In genomic region chr2:29475446-29476006, GRCh38 we compare ENCODE assay signal across 15 cellular contexts.
"Had no signal": no experiment of that assay in that cellular context is flagged by ENCODE, and none has a peak within 500 bp of the region (broad histone marks: within the 10 kb centered on the region; RNA-seq: fewer than 3 reads in every experiment).

No MANE protein-coding gene starts in this region.

- H3K9me3 Mint-ChIP-seq: activated T-helper 1 cell treated with anti-CD3 and anti-CD28 coated beads, Interleukin-12 subunit alpha, Interleukin-12 subunit beta, Interleukin-2, Interleukin-4 antibody, amounts not matched to agents 30 ng/mL and 10 ng/mL and 1 ng/mL, durations not matched to agents 14 hours and 24 hours and 36 hours had no signal

- H3K4me1 ChIP-seq: colonic mucosa, esophagus squamous epithelium, upper lobe of right lung had no signal

- H3K27me3 ChIP-seq: colonic mucosa, esophagus squamous epithelium, ovary, upper lobe of right lung had no signal

- H3K4me3 ChIP-seq: colonic mucosa, esophagus squamous epithelium, ovary, upper lobe of right lung had no signal

- H3K36me3 ChIP-seq: colonic mucosa, esophagus squamous epithelium, ovary, upper lobe of right lung had no signal

- H3K9me3 ChIP-seq: colonic mucosa, esophagus squamous epithelium, ovary had no signal

- H3K4me3 Mint-ChIP-seq: activated naive CD8-positive, alpha-beta T cell treated with anti-CD3 and anti-CD28 coated beads, Interleukin-2, amount 10 ng/mL, durations not matched to agents 7 days and 5 days; activated T-helper 1 cell treated with anti-CD3 and anti-CD28 coated beads, Interleukin-12 subunit alpha, Interleukin-12 subunit beta, Interleukin-2, Interleukin-4 antibody, amounts not matched to agents 30 ng/mL and 10 ng/mL and 1 ng/mL, durations not matched to agents 14 hours and 24 hours and 36 hours; brain; stimulated activated naive CD8-positive, alpha-beta T cell treated with anti-CD3 and anti-CD28 coated beads, Interleukin-15, amount 100 ng/mL, for 72 hours had no signal

- ATAC-seq: stimulated activated naive CD8-positive, alpha-beta T cell treated with anti-CD3 and anti-CD28 coated beads, Interleukin-15, amount 100 ng/mL, for 72 hours; upper lobe of right lung had no signal

- H3K27ac Mint-ChIP-seq: activated naive CD8-positive, alpha-beta T cell treated with anti-CD3 and anti-CD28 coated beads, Interleukin-2, amount 10 ng/mL, durations not matched to agents 7 days and 5 days; activated T-helper 1 cell treated with anti-CD3 and anti-CD28 coated beads, Interleukin-12 subunit alpha, Interleukin-12 subunit beta, Interleukin-2, Interleukin-4 antibody, amounts not matched to agents 30 ng/mL and 10 ng/mL and 1 ng/mL, durations not matched to agents 14 hours and 24 hours and 36 hours; stimulated activated naive CD8-positive, alpha-beta T cell treated with anti-CD3 and anti-CD28 coated beads, Interleukin-15, amount 100 ng/mL, for 72 hours had no signal

- DNase-seq: activated CD4-positive, alpha-beta T cell treated with anti-CD3 and anti-CD28 coated beads, Interleukin-2, amount 50 U/mL, for 1 hour; activated CD8-positive, alpha-beta memory T cell treated with anti-CD3 and anti-CD28 coated beads for 24 hours; activated naive CD4-positive, alpha-beta T cell; activated naive CD8-positive, alpha-beta T cell treated with anti-CD3 and anti-CD28 coated beads, Interleukin-2, amount 10 ng/mL, durations not matched to agents 7 days and 5 days; central memory CD4-positive, alpha-beta T cell; colonic mucosa; esophagus squamous epithelium; foreskin fibroblast; ovary; stimulated activated CD4-positive, alpha-beta T cell treated with anti-CD3 and anti-CD28 coated beads, Interleukin-1b, Interleukin-23, amount 100 ng/mL, for 48 hours; stimulated activated naive CD8-positive, alpha-beta T cell treated with anti-CD3 and anti-CD28 coated beads, Interleukin-15, amount 100 ng/mL, for 72 hours; T-helper 9 cell; upper lobe of right lung had no signal

- H3K27ac ChIP-seq: colonic mucosa, esophagus squamous epithelium, ovary, upper lobe of right lung had no signal

- H3K36me3 Mint-ChIP-seq: activated naive CD8-positive, alpha-beta T cell treated with anti-CD3 and anti-CD28 coated beads, Interleukin-2, amount 10 ng/mL, durations not matched to agents 7 days and 5 days had no signal

- H3K4me1 Mint-ChIP-seq: activated naive CD8-positive, alpha-beta T cell treated with anti-CD3 and anti-CD28 coated beads, Interleukin-2, amount 10 ng/mL, durations not matched to agents 7 days and 5 days; stimulated activated naive CD8-positive, alpha-beta T cell treated with anti-CD3 and anti-CD28 coated beads, Interleukin-15, amount 100 ng/mL, for 72 hours had no signal
